9 cellular contexts compared by ENCODE assay signal in the genomic region with DNA sequence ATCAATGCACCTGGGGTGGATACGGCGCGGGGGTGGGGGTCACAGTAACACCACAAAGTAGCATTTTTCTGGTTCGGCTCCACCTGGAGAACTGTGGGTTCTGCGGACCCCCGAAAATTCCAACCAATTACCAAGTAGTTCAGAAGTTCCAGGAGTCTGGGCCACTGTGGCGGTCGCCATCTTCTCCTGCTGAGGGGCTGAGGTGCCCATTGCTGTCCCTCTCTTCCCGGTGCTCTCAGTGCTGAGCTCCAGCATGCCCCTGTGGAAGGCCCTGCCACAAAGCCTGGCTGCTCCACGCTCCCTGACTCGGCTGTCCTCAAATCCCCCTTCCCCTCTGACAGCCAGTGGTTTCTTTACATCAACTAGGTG.
DNase-seq lines count a peak whose midpoint lies in the region; ATAC-seq and TF ChIP-seq lines count a peak whose summit lies in the region.
"Had no signal": no experiment of that assay in that cellular context is flagged by ENCODE, and none has a peak within 500 bp of the region (broad histone marks: within the 10 kb centered on the region; RNA-seq: fewer than 3 reads in every experiment).

No MANE protein-coding gene starts in this region.

- H3K27ac Mint-ChIP-seq in activated CD4-positive, alpha-beta T cell treated with anti-CD3 and anti-CD28 coated beads, Interleukin-2, amount 10 ng/mL, durations not matched to agents 24 days and 14 days = no peak overlapping the region
- H3K27ac Mint-ChIP-seq in T-helper 17 cell (peak overlapping the region; percentile 81), glutamatergic neuron (ENCODE audit: unreplicated experiment) (no peak overlapping the region)
- H3K27ac Mint-ChIP-seq in stimulated activated naive B cell treated with anti-CD40 and anti-IgM and Interleukin-4, amounts not matched to agents 10 μg/mL and 1 μg/mL and 100 μg/mL, for 72 hours = no peak overlapping the region
- H3K27ac Mint-ChIP-seq: activated naive CD4-positive, alpha-beta T cell treated with anti-CD3 and anti-CD28 coated beads, Interleukin-2, amount 50 U/mL, for 72 hours had no signal

- H3K4me3 Mint-ChIP-seq in activated CD4-positive, alpha-beta T cell treated with anti-CD3 and anti-CD28 coated beads, Interleukin-2, amount 10 ng/mL, durations not matched to agents 24 days and 14 days = peak overlapping the region; percentile 78
- H3K4me3 Mint-ChIP-seq in T-helper 17 cell (peak overlapping the region; percentile 83), glutamatergic neuron (ENCODE audit: unreplicated experiment) (peak overlapping the region; percentile 84)
- H3K4me3 Mint-ChIP-seq in stimulated activated naive B cell treated with anti-CD40 and anti-IgM and Interleukin-4, amounts not matched to agents 10 μg/mL and 1 μg/mL and 100 μg/mL, for 72 hours = peak overlapping the region; percentile 76 to 80

- no peak for TF ChIP-seq CTCF in glutamatergic neuron (IDR thresholded peaks at IDR 0.05; ENCODE audit: partially characterized antibody, unreplicated experiment)

- H3K27me3 Mint-ChIP-seq in activated CD4-positive, alpha-beta T cell treated with anti-CD3 and anti-CD28 coated beads, Interleukin-2, amount 10 ng/mL, durations not matched to agents 24 days and 14 days = peaks cover 35% of the 10 kb centered on the region
- H3K27me3 Mint-ChIP-seq in T-helper 17 cell = peaks cover 21% of the 10 kb centered on the region
- peaks cover 6% of the 10 kb centered on the region for H3K27me3 Mint-ChIP-seq in glutamatergic neuron (ENCODE audit: unreplicated experiment)
- peaks cover 17 to 36% of the 10 kb centered on the region in 2 donors for H3K27me3 Mint-ChIP-seq in stimulated activated naive B cell treated with anti-CD40 and anti-IgM and Interleukin-4, amounts not matched to agents 10 μg/mL and 1 μg/mL and 100 μg/mL, for 72 hours

- H3K4me1 Mint-ChIP-seq in activated CD4-positive, alpha-beta T cell treated with anti-CD3 and anti-CD28 coated beads, Interleukin-2, amount 10 ng/mL, durations not matched to agents 24 days and 14 days = peaks cover 12% of the 10 kb centered on the region
- H3K4me1 Mint-ChIP-seq in T-helper 17 cell (peaks cover 34% of the 10 kb centered on the region), glutamatergic neuron (ENCODE audit: low read depth, unreplicated experiment) (no peaks in the 10 kb centered on the region)
- peaks cover 21 to 28% of the 10 kb centered on the region in 2 donors for H3K4me1 Mint-ChIP-seq in stimulated activated naive B cell treated with anti-CD40 and anti-IgM and Interleukin-4, amounts not matched to agents 10 μg/mL and 1 μg/mL and 100 μg/mL, for 72 hours

- H3K36me3 Mint-ChIP-seq in activated CD4-positive, alpha-beta T cell treated with anti-CD3 and anti-CD28 coated beads, Interleukin-2, amount 10 ng/mL, durations not matched to agents 24 days and 14 days (ENCODE audit: low read depth) = no peaks in the 10 kb centered on the region
- H3K36me3 Mint-ChIP-seq in T-helper 17 cell (ENCODE audit: low read depth) (peaks cover 2% of the 10 kb centered on the region), glutamatergic neuron (ENCODE audit: unreplicated experiment) (peaks cover 5% of the 10 kb centered on the region)
- H3K36me3 Mint-ChIP-seq in stimulated activated naive B cell treated with anti-CD40 and anti-IgM and Interleukin-4, amounts not matched to agents 10 μg/mL and 1 μg/mL and 100 μg/mL, for 72 hours = peaks cover 7% of the 10 kb centered on the region in 2 donors

- H3K9me3 ChIP-seq in T-helper 17 cell (ENCODE audit: control insufficient read depth, low read length, poor library complexity, severe bottlenecking) = peaks cover 4% of the 10 kb centered on the region

- intact Hi-C loops in activated CD4-positive, alpha-beta T cell treated with anti-CD3 and anti-CD28 coated beads, Interleukin-2, amount 10 ng/mL, durations not matched to agents 24 days and 14 days (cut with micrococcal nuclease) = loop anchor here (1.0 to 10.0 kb wide), 3 partner anchors 281 to 843 kb away; a partner anchor contains a TSS

- no peak for DNase-seq in activated CD4-positive, alpha-beta T cell treated with anti-CD3 and anti-CD28 coated beads, Interleukin-2, amount 10 ng/mL, durations not matched to agents 24 days and 14 days
- no peak for DNase-seq in activated CD4-positive, alpha-beta T cell treated with anti-CD3 and anti-CD28 coated beads, Interleukin-2, amount 50 U/mL, for 4 hours
- no peak for DNase-seq in T-helper 17 cell
- DNase-seq in glutamatergic neuron = no peak
- no peak for DNase-seq in stimulated activated naive B cell treated with anti-CD40 and anti-IgM and Interleukin-4, amounts not matched to agents 10 μg/mL and 1 μg/mL and 100 μg/mL, for 72 hours
- DNase-seq in activated gamma-delta T cell treated with Interleukin-2 at 50 U/mL for 16 hours = no peak

- no peak for ATAC-seq in T-helper 17 cell
- ATAC-seq in stimulated activated naive B cell treated with anti-CD40 and anti-IgM and Interleukin-4, amounts not matched to agents 10 μg/mL and 1 μg/mL and 100 μg/mL, for 72 hours (replicated peaks) = no peak
- ATAC-seq in HG02885 (IDR thresholded peaks at IDR 0.05; ENCODE audit: poor library complexity, unreplicated experiment) = no peak
- ATAC-seq in GM18873 (IDR thresholded peaks at IDR 0.05; ENCODE audit: low FRiP score, unreplicated experiment) = no peak

- peaks cover 7% of the 10 kb centered on the region for H3K9me3 Mint-ChIP-seq in activated CD4-positive, alpha-beta T cell treated with anti-CD3 and anti-CD28 coated beads, Interleukin-2, amount 10 ng/mL, durations not matched to agents 24 days and 14 days
- H3K9me3 Mint-ChIP-seq in glutamatergic neuron (ENCODE audit: unreplicated experiment) = peaks cover 4% of the 10 kb centered on the region
- peaks cover 5 to 7% of the 10 kb centered on the region in 2 donors for H3K9me3 Mint-ChIP-seq in stimulated activated naive B cell treated with anti-CD40 and anti-IgM and Interleukin-4, amounts not matched to agents 10 μg/mL and 1 μg/mL and 100 μg/mL, for 72 hours
